In the genomic region with DNA sequence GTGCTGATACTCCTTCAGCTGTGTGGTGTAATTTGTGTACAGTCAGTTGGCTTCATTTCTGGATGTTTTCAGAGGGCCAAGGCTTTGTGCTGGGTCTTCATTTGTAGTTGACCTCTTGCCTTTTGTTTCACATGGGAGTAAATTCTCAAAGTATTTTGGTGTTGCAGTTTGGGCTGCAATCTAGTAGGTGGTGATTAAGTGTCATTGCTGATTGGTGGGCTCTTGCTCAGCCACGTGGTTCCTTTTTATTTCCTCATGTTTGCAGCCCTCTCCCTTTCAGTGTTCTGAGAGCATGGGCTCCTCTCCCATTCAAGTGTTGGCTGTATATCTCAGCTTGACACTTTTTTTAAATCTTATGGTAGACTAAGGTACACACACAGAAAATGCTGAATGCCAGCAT, we compare ENCODE assay signal across 15 cellular contexts.
A peak's percentile ranks its signal among the peaks of the same experiment; 100 is the strongest.
DNase-seq lines count a peak whose midpoint lies in the region; ATAC-seq and TF ChIP-seq lines count a peak whose summit lies in the region.
"Had no signal": no experiment of that assay in that cellular context is flagged by ENCODE, and none has a peak within 500 bp of the region (broad histone marks: within the 10 kb centered on the region; RNA-seq: fewer than 3 reads in every experiment).

No MANE protein-coding gene starts in this region.

- H3K4me2 ChIP-seq in OCI-LY7 (ENCODE audit: low read length): no peak overlapping the region

- H2AFZ ChIP-seq in OCI-LY7 (ENCODE audit: low read length): no peak overlapping the region

- DNase-seq in SIG-M5 treated with dmso at 0.1 percent for 504 hours (lab: John Stamatoyannopoulos, UW; ENCODE audit: unreplicated experiment) (peak; percentile 4), SIG-M5 (lab: John Stamatoyannopoulos, UW) (no peak), OCI-LY7 (ENCODE audit: low spot score) (peak; percentile 7), fibroblast of mammary gland (ENCODE audit: low read depth) (peak; percentile 23), NCI-H1105 (lab: John Stamatoyannopoulos, UW) (no peak), retina (no peak), coronary artery (ENCODE audit: low spot score) (no peak)
- peak; percentile 5 for DNase-seq in stimulated activated naive B cell treated with anti-CD40 and anti-IgM and Interleukin-4, amounts not matched to agents 10 μg/mL and 1 μg/mL and 100 μg/mL, for 72 hours
- DNase-seq: activated CD4-positive, CD25-positive, alpha-beta regulatory T cell treated with anti-CD3 and anti-CD28 coated beads, Interleukin-2, amount 50 U/mL, for 72 hours; activated T-cell treated with anti-CD3 and anti-CD28 coated beads, Interleukin-2, amount 50 U/mL, for 48 hours; effector CD4-positive, alpha-beta T cell; hypothalamus; stimulated activated CD8-positive, alpha-beta memory T cell treated with anti-CD3 and anti-CD28 coated beads, Interleukin-4, amount 100 ng/mL, for 48 hours had no signal

- H3K9me3 Mint-ChIP-seq in stimulated activated naive B cell treated with anti-CD40 and anti-IgM and Interleukin-4, amounts not matched to agents 10 μg/mL and 1 μg/mL and 100 μg/mL, for 72 hours: peaks cover 8 to 22% of the 10 kb centered on the region in 2 donors

- H3K4me3 Mint-ChIP-seq in stimulated activated naive B cell treated with anti-CD40 and anti-IgM and Interleukin-4, amounts not matched to agents 10 μg/mL and 1 μg/mL and 100 μg/mL, for 72 hours: no peak overlapping the region

- peak; percentile 59 to 65 for ATAC-seq in stimulated activated naive B cell treated with anti-CD40 and anti-IgM and Interleukin-4, amounts not matched to agents 10 μg/mL and 1 μg/mL and 100 μg/mL, for 72 hours (replicated peaks)

- H3K79me2 ChIP-seq in OCI-LY7 (ENCODE audit: insufficient read depth, low read depth, low read length): no peaks in the 10 kb centered on the region

- no TSS peak for BruUV-seq in OCI-LY7 (replicated peaks; lab: Mats Ljungman, UMichigan)

- POLR2A ChIA-PET in OCI-LY7 (lab: Charles Lee): no interaction called here

- H3K4me1 ChIP-seq in OCI-LY7 (ENCODE audit: insufficient read depth, low read length, poor library complexity, severe bottlenecking): no peaks in the 10 kb centered on the region
- H3K4me1 ChIP-seq: SJCRH30 had no signal

- H3K36me3 ChIP-seq in OCI-LY7 (ENCODE audit: insufficient read depth, low read length): no peaks in the 10 kb centered on the region
- H3K36me3 ChIP-seq: SJCRH30 had no signal

- H3K9me3 ChIP-seq in OCI-LY7 (ENCODE audit: low read length): no peaks in the 10 kb centered on the region
- H3K9me3 ChIP-seq: SJCRH30 had no signal

- peaks cover 6 to 7% of the 10 kb centered on the region in 2 donors for H3K4me1 Mint-ChIP-seq in stimulated activated naive B cell treated with anti-CD40 and anti-IgM and Interleukin-4, amounts not matched to agents 10 μg/mL and 1 μg/mL and 100 μg/mL, for 72 hours

- H3K4me3 ChIP-seq in OCI-LY7 (ENCODE audit: low read depth, low read length, poor library complexity, severe bottlenecking) (no peak overlapping the region), fibroblast of mammary gland (ENCODE audit: control insufficient read depth, low read depth, low read length) (no peak overlapping the region), coronary artery (no peak overlapping the region)
- H3K4me3 ChIP-seq: lung, SJCRH30 had no signal

- no peaks in the 10 kb centered on the region for H3K36me3 Mint-ChIP-seq in stimulated activated naive B cell treated with anti-CD40 and anti-IgM and Interleukin-4, amounts not matched to agents 10 μg/mL and 1 μg/mL and 100 μg/mL, for 72 hours

- peaks cover 36 to 37% of the 10 kb centered on the region in 2 donors for H3K27me3 Mint-ChIP-seq in stimulated activated naive B cell treated with anti-CD40 and anti-IgM and Interleukin-4, amounts not matched to agents 10 μg/mL and 1 μg/mL and 100 μg/mL, for 72 hours

- no peak overlapping the region for H3K27ac ChIP-seq in OCI-LY7 (ENCODE audit: low read depth, low read length, poor library complexity, severe bottlenecking)
- H3K27ac ChIP-seq in coronary artery: no peak overlapping the region
- H3K27ac ChIP-seq: SJCRH30 had no signal

- H3K27ac Mint-ChIP-seq in stimulated activated naive B cell treated with anti-CD40 and anti-IgM and Interleukin-4, amounts not matched to agents 10 μg/mL and 1 μg/mL and 100 μg/mL, for 72 hours: no peak overlapping the region

- H4K20me1 ChIP-seq in OCI-LY7 (ENCODE audit: insufficient read depth, low read length): no peaks in the 10 kb centered on the region

- no peaks in the 10 kb centered on the region for H3K9me2 ChIP-seq in OCI-LY7 (ENCODE audit: insufficient read depth, low read length)

- TF ChIP-seq CTCF in OCI-LY7 (conservative IDR thresholded peaks at IDR 0.05; ENCODE audit: low read length): peak; percentile 57
- no peak for TF ChIP-seq CTCF in fibroblast of mammary gland (conservative IDR thresholded peaks at IDR 0.05; ENCODE audit: control insufficient read depth, insufficient read depth, low read depth, low read length)
- TF ChIP-seq CTCF in coronary artery (IDR thresholded peaks at IDR 0.05): no peak

- intact Hi-C loops in OCI-LY7 (cut with micrococcal nuclease; ENCODE audit: unreplicated experiment): no loop called here

- CTCF ChIA-PET in OCI-LY7 (lab: Charles Lee; ENCODE audit: unreplicated experiment): no interaction called here

Comparison
In these comparisons a context has a peak if more than half of its experiments do, and no peak if none do; other contexts are left out.
1. DNase-seq: peak in SIG-M5 treated with dmso at 0.1 percent for 504 hours (single experiment), OCI-LY7 (single experiment), fibroblast of mammary gland (single experiment) and stimulated activated naive B cell treated with anti-CD40 and anti-IgM and Interleukin-4, amounts not matched to agents 10 μg/mL and 1 μg/mL and 100 μg/mL, for 72 hours (single experiment); none in SIG-M5 (single experiment), NCI-H1105 (single experiment), retina (single experiment) and coronary artery (single experiment).